9 cellular contexts compared by ENCODE assay signal in the genomic region with DNA sequence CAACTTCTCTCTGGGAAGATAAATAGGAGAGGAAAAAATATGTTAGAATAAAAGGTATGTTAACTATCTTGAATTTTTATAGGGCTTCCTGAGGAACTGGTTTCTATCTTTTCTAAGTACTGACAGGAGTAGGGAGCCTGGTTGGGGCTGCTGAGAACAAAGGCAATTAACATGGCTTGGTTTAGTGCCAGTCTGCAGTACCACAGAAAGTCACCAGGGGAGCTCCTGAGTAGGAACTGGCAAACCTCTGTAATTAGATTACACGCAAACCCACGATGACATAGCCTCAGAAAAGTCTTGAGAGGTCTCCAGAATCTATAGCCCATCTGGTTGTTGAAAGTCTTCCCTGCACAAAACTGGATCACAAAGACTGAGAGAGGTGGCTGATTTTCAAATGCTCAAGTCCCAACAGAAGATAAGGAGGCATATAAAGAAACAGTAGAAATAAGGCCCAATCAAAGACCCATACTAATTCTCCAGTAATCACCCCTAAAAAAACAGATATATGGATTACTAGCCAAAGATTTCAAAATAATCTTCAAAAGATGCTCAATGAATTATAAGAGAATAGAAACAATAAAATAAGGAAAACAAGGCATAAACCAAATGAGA. TPM values are rescaled to one million over a fixed set of nuclear protein-coding genes. Genes with fewer than 3 reads are reported as not detected.
DNase-seq lines count a peak whose midpoint lies in the region; ATAC-seq lines count a peak whose summit lies in the region.
"Had no signal": no experiment of that assay in that cellular context is flagged by ENCODE, and none has a peak within 500 bp of the region (broad histone marks: within the 10 kb centered on the region; RNA-seq: fewer than 3 reads in every experiment).

No MANE protein-coding gene starts in this region.

- no peak overlapping the region for H3K27ac Mint-ChIP-seq in activated CD4-positive, alpha-beta memory T cell treated with anti-CD3 and anti-CD28 coated beads, Interleukin-2, amount 10 ng/mL, durations not matched to agents 7 days and 5 days
- no peak overlapping the region for H3K27ac Mint-ChIP-seq in activated T-helper 17 cell treated with anti-CD3 and anti-CD28 coated beads, Interleukin-2, amount 50 U/mL, for 72 hours
- H3K27ac Mint-ChIP-seq: activated naive CD4-positive, alpha-beta T cell treated with anti-CD3 and anti-CD28 coated beads, Interleukin-2, amount 50 U/mL, for 24 hours had no signal

- CTCF ChIA-PET in activated CD4-positive, alpha-beta memory T cell treated with anti-CD3 and anti-CD28 coated beads, Interleukin-2, amount 10 ng/mL, durations not matched to agents 7 days and 5 days (lab: Charles Lee) = no interaction called here

- in situ Hi-C loops in KBM-7 (cut with MboI; ENCODE audit: low pct_unique_long_range_greater_than_20kb, low sequenced_read_pairs) = no loop called here

- H3K4me1 Mint-ChIP-seq in activated CD4-positive, alpha-beta memory T cell treated with anti-CD3 and anti-CD28 coated beads, Interleukin-2, amount 10 ng/mL, durations not matched to agents 7 days and 5 days = no peaks in the 10 kb centered on the region
- H3K4me1 Mint-ChIP-seq in activated T-helper 17 cell treated with anti-CD3 and anti-CD28 coated beads, Interleukin-2, amount 50 U/mL, for 72 hours = no peaks in the 10 kb centered on the region
- H3K4me1 Mint-ChIP-seq: activated naive CD4-positive, alpha-beta T cell treated with anti-CD3 and anti-CD28 coated beads, Interleukin-2, amount 50 U/mL, for 24 hours had no signal

- ATAC-seq in GM21576 (IDR thresholded peaks at IDR 0.05; ENCODE audit: unreplicated experiment) = peak; percentile 83
- no peak for ATAC-seq in activated T-helper 17 cell treated with anti-CD3 and anti-CD28 coated beads, Interleukin-2, amount 50 U/mL, for 72 hours (replicated peaks)

- H3K9me3 Mint-ChIP-seq in activated CD4-positive, alpha-beta memory T cell treated with anti-CD3 and anti-CD28 coated beads, Interleukin-2, amount 10 ng/mL, durations not matched to agents 7 days and 5 days = peaks cover 9% of the 10 kb centered on the region
- H3K9me3 Mint-ChIP-seq in activated T-helper 17 cell treated with anti-CD3 and anti-CD28 coated beads, Interleukin-2, amount 50 U/mL, for 72 hours = peaks cover 19% of the 10 kb centered on the region

- H3K36me3 Mint-ChIP-seq in activated CD4-positive, alpha-beta memory T cell treated with anti-CD3 and anti-CD28 coated beads, Interleukin-2, amount 10 ng/mL, durations not matched to agents 7 days and 5 days (ENCODE audit: low read depth) = no peaks in the 10 kb centered on the region
- no peaks in the 10 kb centered on the region for H3K36me3 Mint-ChIP-seq in activated T-helper 17 cell treated with anti-CD3 and anti-CD28 coated beads, Interleukin-2, amount 50 U/mL, for 72 hours (ENCODE audit: low read depth)
- H3K36me3 Mint-ChIP-seq: activated naive CD4-positive, alpha-beta T cell treated with anti-CD3 and anti-CD28 coated beads, Interleukin-2, amount 50 U/mL, for 24 hours had no signal

- POLR2A ChIA-PET in activated CD4-positive, alpha-beta memory T cell treated with anti-CD3 and anti-CD28 coated beads, Interleukin-2, amount 10 ng/mL, durations not matched to agents 7 days and 5 days (lab: Charles Lee) = no interaction called here

- H3K4me3 Mint-ChIP-seq in activated CD4-positive, alpha-beta memory T cell treated with anti-CD3 and anti-CD28 coated beads, Interleukin-2, amount 10 ng/mL, durations not matched to agents 7 days and 5 days = no peak overlapping the region
- H3K4me3 Mint-ChIP-seq in activated T-helper 17 cell treated with anti-CD3 and anti-CD28 coated beads, Interleukin-2, amount 50 U/mL, for 72 hours = no peak overlapping the region
- H3K4me3 Mint-ChIP-seq: activated naive CD4-positive, alpha-beta T cell treated with anti-CD3 and anti-CD28 coated beads, Interleukin-2, amount 50 U/mL, for 24 hours had no signal

- DNase-seq in SHP77 treated with DMSO at 0.1 percent for 48 hours (lab: John Stamatoyannopoulos, UW) (peak; percentile 12), SHP77 (lab: John Stamatoyannopoulos, UW) (no peak), KBM-7 (peak; percentile 56), lung microvascular endothelial cell (ENCODE audit: low read depth in 2 of 2) (peak; percentile 2 to 34), activated gamma-delta T cell (lab: John Stamatoyannopoulos, UW) (no peak)
- peak; percentile 16 for DNase-seq in activated CD4-positive, alpha-beta memory T cell treated with anti-CD3 and anti-CD28 coated beads, Interleukin-2, amount 10 ng/mL, durations not matched to agents 7 days and 5 days

- H3K27me3 Mint-ChIP-seq in activated CD4-positive, alpha-beta memory T cell treated with anti-CD3 and anti-CD28 coated beads, Interleukin-2, amount 10 ng/mL, durations not matched to agents 7 days and 5 days = no peaks in the 10 kb centered on the region
- H3K27me3 Mint-ChIP-seq in activated T-helper 17 cell treated with anti-CD3 and anti-CD28 coated beads, Interleukin-2, amount 50 U/mL, for 72 hours = no peaks in the 10 kb centered on the region
- H3K27me3 Mint-ChIP-seq: activated naive CD4-positive, alpha-beta T cell treated with anti-CD3 and anti-CD28 coated beads, Interleukin-2, amount 50 U/mL, for 24 hours had no signal

RNA-seq across cellular contexts. Expression of a gene that starts 11.7 kb away (rescaled TPM):
- total RNA-seq in activated CD4-positive, alpha-beta memory T cell treated with anti-CD3 and anti-CD28 coated beads, Interleukin-2, amount 10 ng/mL, durations not matched to agents 7 days and 5 days = not detected
- not detected in 2 replicates for total RNA-seq in lung microvascular endothelial cell
- total RNA-seq in activated T-helper 17 cell treated with anti-CD3 and anti-CD28 coated beads, Interleukin-2, amount 50 U/mL, for 72 hours = not detected

Comparison
In these comparisons a context has a peak if more than half of its experiments do, and no peak if none do; other contexts are left out.
1. DNase-seq: peak in SHP77 treated with DMSO at 0.1 percent for 48 hours (single experiment), KBM-7 (single experiment), activated CD4-positive, alpha-beta memory T cell treated with anti-CD3 and anti-CD28 coated beads, Interleukin-2, amount 10 ng/mL, durations not matched to agents 7 days and 5 days (single experiment) and lung microvascular endothelial cell (2 of 2); none in SHP77 (0 of 2) and activated gamma-delta T cell (single experiment).